8 cellular contexts compared by ENCODE assay signal in the genomic region with DNA sequence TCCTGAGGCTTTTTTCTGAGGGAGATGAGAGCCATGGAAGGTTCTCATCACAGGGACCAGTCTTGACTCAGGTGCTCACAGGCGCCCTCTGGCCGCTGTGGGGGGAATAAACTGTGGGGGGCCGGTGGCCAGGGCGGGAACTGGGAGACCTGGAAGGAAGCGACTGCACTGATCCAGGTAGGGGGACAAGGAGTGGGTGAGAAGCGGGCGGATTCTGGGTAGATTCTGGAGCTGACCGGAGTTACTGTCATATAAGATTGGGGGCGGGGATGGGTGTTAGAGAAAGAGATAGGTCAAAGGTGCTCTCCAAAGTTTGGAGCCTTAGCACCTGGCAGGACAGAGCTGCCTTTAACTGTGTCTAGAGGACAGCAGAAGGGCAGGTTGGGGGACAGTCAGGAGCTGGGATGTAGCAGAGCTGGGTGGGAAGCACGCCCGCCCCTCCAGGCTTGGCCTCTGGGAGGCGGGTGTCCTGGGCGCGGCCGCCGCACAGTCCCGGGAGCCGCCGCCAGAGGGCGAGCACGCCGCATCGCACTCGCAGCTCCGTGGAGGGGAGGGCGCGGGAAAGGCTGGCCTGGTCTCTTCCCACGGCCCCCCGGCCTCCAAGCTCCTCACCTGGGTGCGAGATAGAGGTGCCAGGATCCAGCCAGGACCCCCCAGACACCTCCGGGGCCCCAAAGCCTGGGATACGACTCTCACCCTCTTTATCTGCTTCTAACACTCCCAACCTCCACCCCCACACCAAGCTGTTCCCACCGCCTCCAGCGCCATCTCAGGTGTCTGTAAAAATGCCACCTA. TPM values are rescaled to one million over a fixed set of nuclear protein-coding genes. Genes with fewer than 3 reads are reported as not detected.
DNase-seq lines count a peak whose midpoint lies in the region; ATAC-seq and TF ChIP-seq lines count a peak whose summit lies in the region.

No MANE protein-coding gene starts in this region.

- peak overlapping the region in 2 of 3 experiments; percentile 14 to 21 for H3K27ac Mint-ChIP-seq in nephron

- peak; percentile 70 for DNase-seq in ACHN
- peak; percentile 69 for DNase-seq in Jurkat, Clone E6-1 (ENCODE audit: low read depth, low spot score)
- peak; percentile 70 for DNase-seq in RKO (ENCODE audit: low spot score)
- peak; percentile 66 to 72 for DNase-seq in activated T-helper 1 cell treated with anti-CD3 and anti-CD28 coated beads, Interleukin-2, amount 50 U/mL, for 16 hours (ENCODE audit: low read depth in 1 of 2, low spot score in 1 of 2)
- peak; percentile 58 for DNase-seq in fibroblast of peridontal ligament (ENCODE audit: extremely low read depth)
- peak; percentile 76 for DNase-seq in stimulated activated naive CD4-positive, alpha-beta T cell treated with Interleukin-2 at 50 U/mL for 16 hours (lab: John Stamatoyannopoulos, UW)

- H3K4me3 Mint-ChIP-seq in nephron = peak overlapping the region; percentile 81 to 91 (median 87)

- H3K4me3 ChIP-seq in Jurkat, Clone E6-1 (ENCODE audit: low read length) = peak overlapping the region; percentile 67

- peak; percentile 93 to 98 (median 96) for TF ChIP-seq CTCF in nephron (IDR thresholded peaks at IDR 0.05; ENCODE audit: unreplicated experiment in 3 of 3)

- peak; percentile 66 for ATAC-seq in GM18867 (IDR thresholded peaks at IDR 0.05; ENCODE audit: unreplicated experiment)

- no peaks in the 10 kb centered on the region for H3K4me1 Mint-ChIP-seq in nephron

- H3K9me3 Mint-ChIP-seq in nephron = no peaks in the 10 kb centered on the region

- in situ Hi-C loops in ACHN (cut with HindIII; ENCODE audit: low pct_ligation_motif_present, low pct_unique_long_range_greater_than_20kb, low sequenced_read_pairs) = no loop called here

- H3K36me3 Mint-ChIP-seq in nephron (ENCODE audit: low read depth) = no peaks in the 10 kb centered on the region

- H3K27me3 Mint-ChIP-seq in nephron (ENCODE audit: low read depth) = peaks cover 12% of the 10 kb centered on the region

RNA-seq across cellular contexts. Expression of gene DAND5, which starts 4.2 kb away (rescaled TPM):
- not detected for polyA plus RNA-seq in Jurkat, Clone E6-1 (2012; ENCODE audit: insufficient read depth, insufficient read length)

RNA-seq across cellular contexts. Expression of gene GADD45GIP1, which starts 8.2 kb away (rescaled TPM):
- polyA plus RNA-seq in Jurkat, Clone E6-1 (2012; ENCODE audit: insufficient read depth, insufficient read length) = 119 TPM

RNA-seq across cellular contexts. Expression of gene RAD23A, which starts 19.6 kb away (rescaled TPM):
- 280 TPM for polyA plus RNA-seq in Jurkat, Clone E6-1 (2012; ENCODE audit: insufficient read depth, insufficient read length)

RNA-seq across cellular contexts. Expression of gene CALR, which starts 26.8 kb away (rescaled TPM):
- polyA plus RNA-seq in Jurkat, Clone E6-1 (2012; ENCODE audit: insufficient read depth, insufficient read length) = 1,107 TPM

RNA-seq across cellular contexts. Expression of gene NFIX, which starts 30.1 kb away (rescaled TPM):
- polyA plus RNA-seq in Jurkat, Clone E6-1 (2012; ENCODE audit: insufficient read depth, insufficient read length) = 10.8 TPM

Comparison
In these comparisons a context has a peak if more than half of its experiments do, and no peak if none do; other contexts are left out.
1. Peak in every context shown above with its lines: DNase-seq, ATAC-seq and H3K4me3 ChIP-seq.